Comparison of ENCODE assay signal across 11 cellular contexts in genomic region chr1:185695299-185695698, GRCh38. TPM values are rescaled to one million over a fixed set of nuclear protein-coding genes. Genes with fewer than 3 reads are reported as not detected.
DNase-seq lines count a peak whose midpoint lies in the region; ATAC-seq, FAIRE-seq and TF ChIP-seq lines count a peak whose summit lies in the region.
"Had no signal": no experiment of that assay in that cellular context is flagged by ENCODE, and none has a peak within 500 bp of the region (broad histone marks: within the 10 kb centered on the region; RNA-seq: fewer than 3 reads in every experiment).

No MANE protein-coding gene starts in this region.

- peak; percentile 61 for TF ChIP-seq CTCF in 22Rv1 (IDR thresholded peaks at IDR 0.05)
- TF ChIP-seq CTCF in OCI-LY7 (conservative IDR thresholded peaks at IDR 0.05; ENCODE audit: low read length): peak; percentile 68
- TF ChIP-seq CTCF in endothelial cell of umbilical vein (IDR thresholded peaks at IDR 0.05; ENCODE audit: extremely low read depth in 1 of 2, insufficient read depth in 1 of 2, low read depth in 1 of 2, low read length in 2 of 2): peak in 1 of 2 donors; percentile 6

- no peaks in the 10 kb centered on the region for H3K9me3 ChIP-seq in OCI-LY7 (ENCODE audit: low read length)
- H3K9me3 ChIP-seq in endothelial cell of umbilical vein (replicated peaks; ENCODE audit: control insufficient read depth, insufficient read depth, low read length): no peaks in the 10 kb centered on the region

- H3K4me1 ChIP-seq in OCI-LY7 (ENCODE audit: insufficient read depth, low read length, poor library complexity, severe bottlenecking): peaks cover 8% of the 10 kb centered on the region
- H3K4me1 ChIP-seq in endothelial cell of umbilical vein (ENCODE audit: control insufficient read depth, extremely low read depth, insufficient read depth, low read length): peaks cover 12% of the 10 kb centered on the region

- H4K20me1 ChIP-seq in OCI-LY7 (ENCODE audit: insufficient read depth, low read length) (no peaks in the 10 kb centered on the region), endothelial cell of umbilical vein (replicated peaks; ENCODE audit: control insufficient read depth, extremely low read depth, insufficient read depth, low read length) (no peaks in the 10 kb centered on the region)

- no peaks in the 10 kb centered on the region for H3K9me1 ChIP-seq in endothelial cell of umbilical vein (replicated peaks; ENCODE audit: control insufficient read depth, extremely low read depth, insufficient read depth, low read length)

- no peak overlapping the region for H3K9ac ChIP-seq in endothelial cell of umbilical vein (replicated peaks; ENCODE audit: extremely low read depth, insufficient read depth, low read length)

- H3K4me2 ChIP-seq in OCI-LY7 (ENCODE audit: low read length) (no peak overlapping the region), endothelial cell of umbilical vein (ENCODE audit: insufficient read depth, low read length) (no peak overlapping the region)

- CTCF ChIA-PET in OCI-LY7 (lab: Charles Lee; ENCODE audit: unreplicated experiment): interaction anchor here (1.1 kb wide), 1 partner anchor 20 kb away, joined by 3 read pairs; no protein-coding TSS in a partner anchor
- CTCF ChIA-PET in endothelial cell of umbilical vein (lab: Charles Lee): interaction anchor here (0.8 to 1.7 kb wide), 5 partner anchors 12 to 519 kb away, joined by 3 to 14 read pairs (median 6); no protein-coding TSS in a partner anchor

- peak; percentile 33 for DNase-seq in ELR (ENCODE audit: low read depth)
- peak; percentile 22 for DNase-seq in OCI-LY7 (ENCODE audit: low spot score)
- peak; percentile 23 for DNase-seq in endothelial cell of umbilical vein (ENCODE audit: low read depth, low spot score)
- DNase-seq in NCI-H345 treated with DMSO at 0.1 percent for 48 hours (lab: John Stamatoyannopoulos, UW; ENCODE audit: unreplicated experiment): no peak
- DNase-seq in epidermal melanocyte (ENCODE audit: insufficient read length, low spot score): no peak
- DNase-seq in activated CD4-positive, alpha-beta T cell treated with anti-CD3 and anti-CD28 coated beads for 1 hour: no peak
- DNase-seq: activated CD4-positive, alpha-beta T cell treated with anti-CD3 and anti-CD28 coated beads for 48 hours; amygdala; stimulated activated CD8-positive, alpha-beta memory T cell treated with anti-CD3 and anti-CD28 coated beads, Interleukin-4, amount 100 ng/mL, for 48 hours had no signal

- no peaks in the 10 kb centered on the region for H3K79me2 ChIP-seq in OCI-LY7 (ENCODE audit: insufficient read depth, low read depth, low read length)
- no peaks in the 10 kb centered on the region for H3K79me2 ChIP-seq in endothelial cell of umbilical vein (ENCODE audit: control insufficient read depth, insufficient read depth, low read length)

- BruUV-seq in OCI-LY7 (replicated peaks; lab: Mats Ljungman, UMichigan): no TSS peak
- BruUV-seq in endothelial cell of umbilical vein (replicated peaks; lab: Mats Ljungman, UMichigan): no TSS peak

- H3K4me3 ChIP-seq in OCI-LY7 (ENCODE audit: low read depth, low read length, poor library complexity, severe bottlenecking) (no peak overlapping the region), endothelial cell of umbilical vein (replicated peaks in 1 of 3; ENCODE audit: insufficient read depth in 1 of 3, low read depth in 1 of 3, low read length in 3 of 3) (no peak overlapping the region)

- intact Hi-C loops in OCI-LY7 (cut with micrococcal nuclease; ENCODE audit: unreplicated experiment) (no loop called here), endothelial cell of umbilical vein (cut with micrococcal nuclease) (loop anchor here (1.0 to 10.0 kb wide), 2 partner anchors 43 to 710 kb away; no protein-coding TSS in a partner anchor)

- no peaks in the 10 kb centered on the region for H3K36me3 ChIP-seq in OCI-LY7 (ENCODE audit: insufficient read depth, low read length)
- H3K36me3 ChIP-seq in endothelial cell of umbilical vein (ENCODE audit: control insufficient read depth in 2 of 2, extremely low read depth in 1 of 2, insufficient read depth in 2 of 2, low read length in 2 of 2): no peaks in the 10 kb centered on the region

- FAIRE-seq in endothelial cell of umbilical vein (lab: Jason Lieb, UNC): no peak

- TF ChIP-seq POLR2A in endothelial cell of umbilical vein (IDR thresholded peaks at IDR 0.05; ENCODE audit: low read depth, low read length): no peak

- POLR2A ChIA-PET in OCI-LY7 (lab: Charles Lee): interaction anchor here (0.6 to 1.1 kb wide), 2 partner anchors 12 to 649 kb away, joined by 3 to 4 read pairs; no protein-coding TSS in a partner anchor
- POLR2A ChIA-PET in endothelial cell of umbilical vein (lab: Charles Lee): no interaction called here

- no peak overlapping the region for H3K27ac ChIP-seq in 22Rv1
- H3K27ac ChIP-seq in OCI-LY7 (ENCODE audit: low read depth, low read length, poor library complexity, severe bottlenecking): no peak overlapping the region
- no peak overlapping the region for H3K27ac ChIP-seq in endothelial cell of umbilical vein (ENCODE audit: insufficient read depth, low read depth, low read length)

- H3K27me3 ChIP-seq in endothelial cell of umbilical vein (ENCODE audit: control insufficient read depth in 2 of 2, insufficient read depth in 2 of 2, low read length in 2 of 2): no peaks in the 10 kb centered on the region

- dilution Hi-C loops in endothelial cell of umbilical vein (cut with MboI; ENCODE audit: extremely low pct_ligation_motif_present, low sequenced_read_pairs): no loop called here

- no peak for ATAC-seq in HG03378 (IDR thresholded peaks at IDR 0.05; ENCODE audit: unreplicated experiment)

- H2AFZ ChIP-seq in OCI-LY7 (ENCODE audit: low read length) (no peak overlapping the region), endothelial cell of umbilical vein (ENCODE audit: low read depth, low read length) (no peak overlapping the region)

- no peaks in the 10 kb centered on the region for H3K9me2 ChIP-seq in OCI-LY7 (ENCODE audit: insufficient read depth, low read length)

TF ChIP-seq in endothelial cell of umbilical vein, 7 proteins besides CTCF, POLR2A, EP300 and RAD21:
- TF ChIP-seq, protein P1, sequence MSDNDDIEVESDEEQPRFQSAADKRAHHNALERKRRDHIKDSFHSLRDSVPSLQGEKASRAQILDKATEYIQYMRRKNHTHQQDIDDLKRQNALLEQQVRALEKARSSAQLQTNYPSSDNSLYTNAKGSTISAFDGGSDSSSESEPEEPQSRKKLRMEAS (IDR thresholded peaks at IDR 0.05; ENCODE audit: insufficient read depth, insufficient read length): no peak
- no peak for TF ChIP-seq EZH2 (IDR thresholded peaks at IDR 0.05; ENCODE audit: borderline replicate concordance, low read depth, low read length, severe bottlenecking)
- TF ChIP-seq POLR2AphosphoS5 (IDR thresholded peaks at IDR 0.05; ENCODE audit: insufficient read depth, low read depth, low read length): no peak
- TF ChIP-seq JUN (IDR thresholded peaks at IDR 0.05; ENCODE audit: borderline replicate concordance, insufficient read depth, insufficient read length, low read depth): no peak
- no peak for TF ChIP-seq FOS (IDR thresholded peaks at IDR 0.05; ENCODE audit: borderline replicate concordance, insufficient read depth, low read length)
- TF ChIP-seq MYC (IDR thresholded peaks at IDR 0.05; ENCODE audit: low read depth, low read length): no peak
- TF ChIP-seq GATA2 (IDR thresholded peaks at IDR 0.05; ENCODE audit: insufficient read depth, insufficient read length, low read depth, low read length): no peak

RNA-seq across cellular contexts. Expression of gene HMCN1, which starts 38.9 kb away (rescaled TPM):
- not detected in 2 replicates for total RNA-seq in OCI-LY7 (2014; rRNA removed; shearing (Covaris generic))
- total RNA-seq in OCI-LY7 (2022): 0.02 and 0.07 TPM in 2 replicates
- total RNA-seq in endothelial cell of umbilical vein: 5.6 and 10.3 TPM in 2 replicates
- polyA plus RNA-seq in endothelial cell of umbilical vein: 16.0 and 24.1 TPM in 2 replicates
- 15.6 and 18.8 TPM in 2 replicates for polyA plus RNA-seq in endothelial cell of umbilical vein (2011; cell fraction: cytosol; rRNA removed)
- polyA plus RNA-seq in endothelial cell of umbilical vein (2011; cell fraction: nucleus; rRNA removed): 32.0 and 32.6 TPM in 2 replicates
- polyA plus RNA-seq in endothelial cell of umbilical vein (2012): 3.7 and 7.6 TPM in 2 replicates
- polyA minus RNA-seq in endothelial cell of umbilical vein: 46.2 and 77.8 TPM in 2 replicates
- 0.61 TPM for polyA minus RNA-seq in endothelial cell of umbilical vein (2011; cell fraction: cytosol; rRNA and poly(A)+ RNA removed)
- 37.2 and 43.3 TPM in 2 replicates for polyA minus RNA-seq in endothelial cell of umbilical vein (2011; cell fraction: nucleus; rRNA and poly(A)+ RNA removed)

Comparison
In these comparisons a context has a peak if more than half of its experiments do, and no peak if none do; other contexts are left out.
1. DNase-seq: peak in ELR (single experiment), OCI-LY7 (single experiment) and endothelial cell of umbilical vein (single experiment); none in NCI-H345 treated with DMSO at 0.1 percent for 48 hours (single experiment), epidermal melanocyte (single experiment) and activated CD4-positive, alpha-beta T cell treated with anti-CD3 and anti-CD28 coated beads for 1 hour (single experiment).